ENCODE assay signal across 27 cellular contexts in genomic region chr12:87856-88255, GRCh38. TPM values are rescaled to one million over a fixed set of nuclear protein-coding genes. Genes with fewer than 3 reads are reported as not detected.
"Had no signal": no experiment of that assay in that cellular context is flagged by ENCODE, and none has a peak within 500 bp of the region (broad histone marks: within the 10 kb centered on the region; RNA-seq: fewer than 3 reads in every experiment).

No MANE protein-coding gene starts in this region.

- H3K27ac Mint-ChIP-seq: immature natural killer cell; naive B cell; natural killer cell; progenitor cell of endocrine pancreas; stimulated activated effector memory CD8-positive, alpha-beta T cell treated with anti-CD3 and anti-CD28 coated beads, Interleukin-12 subunit alpha, Interleukin-12 subunit beta, amount 100 ng/mL, for 72 hours; stimulated activated naive CD8-positive, alpha-beta T cell treated with anti-CD3 and anti-CD28 coated beads, Interleukin-15, Interleukin-2, amounts not matched to agents 100 ng/mL and 50 ng/mL, for 24 hours had no signal

- H3K27ac ChIP-seq: left lung, lower lobe of right lung, ovary, skin epidermis, spleen, suprapubic skin, thoracic aorta, tibial artery, upper lobe of right lung had no signal

- DNase-seq: hypothalamus; immature natural killer cell; kidney; left colon; left lung; lower lobe of right lung; mammary epithelial cell; mesendoderm; naive B cell; natural killer cell; ovary; retina; right cardiac atrium; spleen; stimulated activated CD4-positive, alpha-beta T cell treated with anti-CD3 and anti-CD28 coated beads, Interleukin-4, amount 100 ng/mL, for 24 hours; stimulated activated naive CD4-positive, alpha-beta T cell; tibial artery; trophoblast cell; upper lobe of right lung had no signal

- H3K4me3 ChIP-seq: left lung, lower lobe of right lung, ovary, skin epidermis, spleen, suprapubic skin, thoracic aorta, tibial artery, upper lobe of right lung had no signal

- H3K27me3 Mint-ChIP-seq: stimulated activated naive CD8-positive, alpha-beta T cell treated with anti-CD3 and anti-CD28 coated beads, Interleukin-15, Interleukin-2, amounts not matched to agents 100 ng/mL and 50 ng/mL, for 24 hours had no signal

- ATAC-seq: left colon; left lung; lower lobe of right lung; natural killer cell; right cardiac atrium; sciatic nerve; stimulated activated effector memory CD8-positive, alpha-beta T cell treated with anti-CD3 and anti-CD28 coated beads, Interleukin-12 subunit alpha, Interleukin-12 subunit beta, amount 100 ng/mL, for 72 hours; upper lobe of right lung had no signal

- H3K36me3 ChIP-seq: left lung, lower lobe of right lung, ovary, spleen, suprapubic skin, thoracic aorta, tibial artery, upper lobe of right lung had no signal

- H3K27me3 ChIP-seq: ovary, upper lobe of right lung had no signal

- H3K4me1 Mint-ChIP-seq: immature natural killer cell; naive B cell; natural killer cell; stimulated activated effector memory CD8-positive, alpha-beta T cell treated with anti-CD3 and anti-CD28 coated beads, Interleukin-12 subunit alpha, Interleukin-12 subunit beta, amount 100 ng/mL, for 72 hours had no signal

- H3K4me1 ChIP-seq: left lung, lower lobe of right lung, spleen, tibial artery, upper lobe of right lung had no signal

- H3K9me3 ChIP-seq: suprapubic skin, upper lobe of right lung had no signal

- H3K36me3 Mint-ChIP-seq: immature natural killer cell; mesothelial cell of epicardium; stimulated activated effector memory CD8-positive, alpha-beta T cell treated with anti-CD3 and anti-CD28 coated beads, Interleukin-12 subunit alpha, Interleukin-12 subunit beta, amount 100 ng/mL, for 72 hours had no signal

- H3K4me3 Mint-ChIP-seq: immature natural killer cell; mesothelial cell of epicardium; naive B cell; natural killer cell; stimulated activated effector memory CD8-positive, alpha-beta T cell treated with anti-CD3 and anti-CD28 coated beads, Interleukin-12 subunit alpha, Interleukin-12 subunit beta, amount 100 ng/mL, for 72 hours; stimulated activated naive CD8-positive, alpha-beta T cell treated with anti-CD3 and anti-CD28 coated beads, Interleukin-15, Interleukin-2, amounts not matched to agents 100 ng/mL and 50 ng/mL, for 24 hours had no signal

RNA-seq across cellular contexts. Expression of gene IQSEC3, which starts 21.3 kb away (rescaled TPM):
- total RNA-seq: mammary epithelial cell had no signal
- polyA plus RNA-seq: mammary epithelial cell had no signal
